Comparison of ENCODE assay signal across 19 cellular contexts in the genomic region with DNA sequence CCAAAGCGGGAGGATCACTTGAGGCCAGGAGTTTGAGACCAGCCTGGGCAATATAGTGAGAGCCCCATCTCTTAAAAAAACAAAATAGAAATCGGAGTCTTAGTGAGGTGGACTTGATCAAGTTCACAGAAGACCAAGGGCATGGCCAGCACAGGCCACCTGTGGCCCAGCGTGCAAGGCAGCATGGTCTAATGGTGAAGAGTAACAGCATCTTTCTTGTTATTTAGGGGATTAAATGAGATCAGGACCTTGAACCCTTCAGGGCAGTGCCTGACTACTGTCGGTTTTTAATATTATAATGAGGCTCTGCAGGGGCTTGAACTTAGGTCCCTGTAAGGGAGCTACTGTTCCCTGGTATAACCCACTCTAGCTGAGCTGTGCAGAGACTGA. TPM values are rescaled to one million over a fixed set of nuclear protein-coding genes. Genes with fewer than 3 reads are reported as not detected.
DNase-seq lines count a peak whose midpoint lies in the region; ATAC-seq and TF ChIP-seq lines count a peak whose summit lies in the region.
"Had no signal": no experiment of that assay in that cellular context is flagged by ENCODE, and none has a peak within 500 bp of the region (broad histone marks: within the 10 kb centered on the region; RNA-seq: fewer than 3 reads in every experiment).

No MANE protein-coding gene starts in this region.

- H3K79me2 ChIP-seq in SK-N-SH (ENCODE audit: insufficient read depth) = no peaks in the 10 kb centered on the region

- peaks cover 1% of the 10 kb centered on the region; the same call in 1 of the 2 replicates for H3K4me1 ChIP-seq in IMR-90 (ENCODE audit: control insufficient read depth, insufficient read depth, low read length)
- peaks cover 60 to 100% (median 95%) of the 10 kb centered on the region in 6 donors for H3K4me1 ChIP-seq in spleen
- peaks cover 0 to 3% of the 10 kb centered on the region in 2 experiments; a peak in 2 of 4 replicates for H3K4me1 ChIP-seq in SK-N-SH (ENCODE audit: control insufficient read depth in 1 of 2, insufficient read depth in 2 of 2, low read depth in 1 of 2, low read length in 1 of 2)

- intact Hi-C loops in activated CD4-positive, alpha-beta T cell treated with anti-CD3 and anti-CD28 coated beads, Interleukin-2, amount 10 ng/mL, durations not matched to agents 24 days and 14 days (cut with micrococcal nuclease) = loop anchor here (2.0 kb wide), 1 partner anchor 17 kb away; no protein-coding TSS in a partner anchor
- intact Hi-C loops in IMR-90 (cut with micrococcal nuclease) = no loop called here
- intact Hi-C loops in spleen (cut with DNase I; ENCODE audit: low total_unique reads) = no loop called here

- H3K18ac ChIP-seq in IMR-90 (ENCODE audit: low read depth, low read length) = no peak overlapping the region

- whole genome bisulfite sequencing in IMR-90 (ENCODE audit: extremely low coverage in 2 of 2, insufficient read length in 1 of 2), 2 experiments = 70% methylated on average over 2 of the region's 4 CpGs; no CpG with 5 or more reads in 1 of the 2 experiments
- WGBS in spleen, 5 donors = 80 to 92% (median 91%) methylated on average over 4 of the region's 4 CpGs
- 71% methylated on average over 4 of the region's 4 CpGs for WGBS in SK-N-SH (ENCODE audit: low lambda C conversion rate)

- TF ChIP-seq RAD21 in IMR-90 (IDR thresholded peaks at IDR 0.05; ENCODE audit: low read length) (no peak), SK-N-SH (IDR thresholded peaks at IDR 0.05; ENCODE audit: low read length) (no peak)

- H3K9ac ChIP-seq in IMR-90 (ENCODE audit: low read depth, low read length) = no peak overlapping the region
- H3K9ac ChIP-seq in SK-N-SH = no peak overlapping the region

- H3K4me3 ChIP-seq in IMR-90 (ENCODE audit: insufficient read depth, low read depth, low read length) (no peak overlapping the region), spleen (peak overlapping the region in 1 of 8 donors; percentile 22), SK-N-SH (ENCODE audit: low read depth in 2 of 2, low read length in 1 of 2) (no peak overlapping the region)

- H4K20me1 ChIP-seq in IMR-90 (ENCODE audit: insufficient read depth, low read length) (peaks cover 2% of the 10 kb centered on the region; the same call in 1 of the 2 replicates), SK-N-SH (ENCODE audit: insufficient read depth) (no peaks in the 10 kb centered on the region)

- H2AK9ac ChIP-seq in IMR-90 (replicated peaks; ENCODE audit: low read depth, low read length, poor library complexity) = no peak overlapping the region

- no peaks in the 10 kb centered on the region for H3K27me3 Mint-ChIP-seq in activated CD4-positive, alpha-beta T cell treated with anti-CD3 and anti-CD28 coated beads, Interleukin-2, amount 10 ng/mL, durations not matched to agents 24 days and 14 days
- H3K27me3 Mint-ChIP-seq in activated naive CD8-positive, alpha-beta T cell treated with anti-CD3 and anti-CD28 coated beads for 36 hours = no peaks in the 10 kb centered on the region

- 0 out of 2 replicates have a peak, but pooled peaks cover 5% of the 10 kb centered on the region for H3K9me1 ChIP-seq in IMR-90 (ENCODE audit: insufficient read depth, low read length)

- H3K9me3 ChIP-seq in IMR-90 (ENCODE audit: control insufficient read depth, insufficient read depth, low read length) (no peaks in the 10 kb centered on the region), spleen (no peaks in the 10 kb centered on the region), SK-N-SH (no peaks in the 10 kb centered on the region)

- no peak for DNase-seq in activated CD4-positive, alpha-beta T cell treated with anti-CD3 and anti-CD28 coated beads, Interleukin-2, amount 10 ng/mL, durations not matched to agents 24 days and 14 days
- no peak for DNase-seq in activated CD4-positive, alpha-beta T cell treated with anti-CD3 and anti-CD28 coated beads, Interleukin-2, amount 50 U/mL, for 1 hour
- no peak for DNase-seq in IMR-90
- DNase-seq in activated naive CD8-positive, alpha-beta T cell treated with anti-CD3 and anti-CD28 coated beads for 36 hours = no peak
- no peak for DNase-seq in spleen
- DNase-seq in SK-N-SH = no peak
- no peak for DNase-seq in HuH-7 (ENCODE audit: low spot score)
- DNase-seq: activated effector memory CD4-positive, alpha-beta T cell treated with Interleukin-2 at 50 U/mL for 16 hours; hypothalamus; kidney; mammary epithelial cell; NCI-H1436 treated with DMSO at 0.1 percent for 48 hours; NCI-H82; nephron progenitor cell; PC-3; small intestine; stimulated activated CD4-positive, alpha-beta T cell treated with anti-CD3 and anti-CD28 coated beads, Interleukin-4, amount 100 ng/mL, for 24 hours; T-helper 9 cell had no signal

- H3K27me3 ChIP-seq in IMR-90 (ENCODE audit: control insufficient read depth, insufficient read depth, low read length) (no peaks in the 10 kb centered on the region; the same call in 1 of the 2 replicates), spleen (replicated peaks in 1 of 7) (no peaks in the 10 kb centered on the region), SK-N-SH (ENCODE audit: insufficient read depth) (no peaks in the 10 kb centered on the region)

- no peak overlapping the region for H2BK120ac ChIP-seq in IMR-90 (ENCODE audit: low read depth, low read length)

- dilution Hi-C loops in IMR-90 (cut with HindIII; ENCODE audit: low sequenced_read_pairs, unreplicated experiment) = no loop called here

- H3K36me3 ChIP-seq in IMR-90 (ENCODE audit: control insufficient read depth, insufficient read depth, low read length) = no peaks in the 10 kb centered on the region
- H3K36me3 ChIP-seq in spleen = peaks cover 0 to 64% (median 16%) of the 10 kb centered on the region in 6 donors
- H3K36me3 ChIP-seq in SK-N-SH (replicated peaks in 1 of 2; ENCODE audit: control insufficient read depth in 1 of 2, insufficient read depth in 2 of 2, low read length in 1 of 2) = no peaks in the 10 kb centered on the region

- H3K4me2 ChIP-seq in IMR-90 (ENCODE audit: low read depth, low read length) = no peak overlapping the region
- H3K4me2 ChIP-seq in SK-N-SH = no peak overlapping the region

- POLR2A ChIA-PET in IMR-90 (lab: Charles Lee; ENCODE audit: unreplicated experiment) (no interaction called here), SK-N-SH (lab: Yijun Ruan, JAX) (no interaction called here)

- no peak for TF ChIP-seq EP300 in SK-N-SH (IDR thresholded peaks at IDR 0.05; ENCODE audit: borderline replicate concordance in 1 of 2, low read depth in 1 of 2, low read length in 1 of 2)

- H2BK15ac ChIP-seq in IMR-90 (ENCODE audit: low read depth, low read length) = no peak overlapping the region

- H2AFZ ChIP-seq in IMR-90 (replicated peaks; ENCODE audit: low read length, poor library complexity) (peak overlapping the region; percentile 9), SK-N-SH (ENCODE audit: low read depth) (no peak overlapping the region)

- H4K91ac ChIP-seq in IMR-90 (ENCODE audit: insufficient read depth, low read depth, low read length) = no peak overlapping the region

- no peaks in the 10 kb centered on the region for H3K9me2 ChIP-seq in SK-N-SH

- H3K79me1 ChIP-seq in IMR-90 (ENCODE audit: low read depth in 1 of 2, low read length in 2 of 2) = no peaks in the 10 kb centered on the region

- H3K4ac ChIP-seq in IMR-90 (ENCODE audit: low read depth, low read length) = no peak overlapping the region

- no peak overlapping the region for H3K14ac ChIP-seq in IMR-90 (replicated peaks; ENCODE audit: low read depth, low read length)

- H3F3A ChIP-seq in SK-N-SH (replicated peaks; ENCODE audit: insufficient read depth) = no peaks in the 10 kb centered on the region

- no peak for ATAC-seq in IMR-90 (ENCODE audit: low read depth)
- no peak for ATAC-seq in HG02571 (IDR thresholded peaks at IDR 0.05; ENCODE audit: unreplicated experiment)
- ATAC-seq: PC-3 had no signal

- no peaks in the 10 kb centered on the region for H3K9me3 Mint-ChIP-seq in activated CD4-positive, alpha-beta T cell treated with anti-CD3 and anti-CD28 coated beads, Interleukin-2, amount 10 ng/mL, durations not matched to agents 24 days and 14 days
- no peaks in the 10 kb centered on the region for H3K9me3 Mint-ChIP-seq in activated naive CD8-positive, alpha-beta T cell treated with anti-CD3 and anti-CD28 coated beads for 36 hours
- H3K9me3 Mint-ChIP-seq: nephron progenitor cell had no signal

- H4K5ac ChIP-seq in IMR-90 (ENCODE audit: low read depth, low read length) = no peak overlapping the region

- peak overlapping the region; percentile 52 for H3K4me3 Mint-ChIP-seq in activated CD4-positive, alpha-beta T cell treated with anti-CD3 and anti-CD28 coated beads, Interleukin-2, amount 10 ng/mL, durations not matched to agents 24 days and 14 days
- H3K4me3 Mint-ChIP-seq in activated naive CD8-positive, alpha-beta T cell treated with anti-CD3 and anti-CD28 coated beads for 36 hours = peak overlapping the region; percentile 2
- H3K4me3 Mint-ChIP-seq: nephron progenitor cell had no signal

- TF ChIP-seq CTCF in IMR-90 (conservative IDR thresholded peaks at IDR 0.05; ENCODE audit: low read depth, low read length) = no peak
- no peak for TF ChIP-seq CTCF in spleen (IDR thresholded peaks at IDR 0.05 in 8 of 11, conservative IDR thresholded peaks at IDR 0.05 in 3 of 11)
- no peak for TF ChIP-seq CTCF in SK-N-SH (IDR thresholded peaks at IDR 0.05)

- no TSS peak for BruUV-seq in IMR-90 (replicated peaks; lab: Mats Ljungman, UMichigan)

- H4K8ac ChIP-seq in IMR-90 (ENCODE audit: low read depth in 2 of 2, low read length in 2 of 2) = no peak overlapping the region

- CTCF ChIA-PET in IMR-90 (lab: Yijun Ruan, JAX) = interaction anchor here (0.9 kb wide), 1 partner anchor 12 kb away, joined by 3 read pairs; no protein-coding TSS in a partner anchor
- CTCF ChIA-PET in SK-N-SH (lab: Yijun Ruan, JAX) = interaction anchor here (1.8 to 3.2 kb wide), 2 partner anchors 10 to 84 kb away, joined by 8 to 17 read pairs; no protein-coding TSS in a partner anchor

- H2AK5ac ChIP-seq in IMR-90 (ENCODE audit: low read depth, low read length) = no peak overlapping the region

- H3K27ac ChIP-seq in IMR-90 (ENCODE audit: insufficient read depth, low read length) (no peak overlapping the region), spleen (peak overlapping the region; percentile 84 to 98 (median 95)), SK-N-SH (ENCODE audit: low read depth in 2 of 2, low read length in 1 of 2) (no peak overlapping the region)

- H3K56ac ChIP-seq in IMR-90 (ENCODE audit: extremely low read depth, insufficient read depth, low read length) = no peak overlapping the region

- H2BK5ac ChIP-seq in IMR-90 (ENCODE audit: low read depth, low read length, poor library complexity, severe bottlenecking) = no peak overlapping the region

- in situ Hi-C loops in IMR-90 (cut with MboI; ENCODE audit: low sequenced_read_pairs) = no loop called here

- H3K23ac ChIP-seq in IMR-90 (ENCODE audit: low read depth, low read length) = no peak overlapping the region

- H3K4me1 Mint-ChIP-seq in activated CD4-positive, alpha-beta T cell treated with anti-CD3 and anti-CD28 coated beads, Interleukin-2, amount 10 ng/mL, durations not matched to agents 24 days and 14 days = peaks cover 93% of the 10 kb centered on the region
- peaks cover 94% of the 10 kb centered on the region for H3K4me1 Mint-ChIP-seq in activated naive CD8-positive, alpha-beta T cell treated with anti-CD3 and anti-CD28 coated beads for 36 hours

- no peak overlapping the region for H2BK20ac ChIP-seq in IMR-90 (ENCODE audit: low read depth, low read length)

- H3K36me3 Mint-ChIP-seq in activated CD4-positive, alpha-beta T cell treated with anti-CD3 and anti-CD28 coated beads, Interleukin-2, amount 10 ng/mL, durations not matched to agents 24 days and 14 days (ENCODE audit: low read depth) = peaks cover 70% of the 10 kb centered on the region
- H3K36me3 Mint-ChIP-seq in activated naive CD8-positive, alpha-beta T cell treated with anti-CD3 and anti-CD28 coated beads for 36 hours = peaks cover 86% of the 10 kb centered on the region

- TF ChIP-seq POLR2A in IMR-90 (IDR thresholded peaks at IDR 0.05; ENCODE audit: low read depth, low read length) = no peak
- no peak for TF ChIP-seq POLR2A in spleen (IDR thresholded peaks at IDR 0.05)

- peak overlapping the region; percentile 100 for H3K27ac Mint-ChIP-seq in activated CD4-positive, alpha-beta T cell treated with anti-CD3 and anti-CD28 coated beads, Interleukin-2, amount 10 ng/mL, durations not matched to agents 24 days and 14 days
- H3K27ac Mint-ChIP-seq in activated naive CD8-positive, alpha-beta T cell treated with anti-CD3 and anti-CD28 coated beads for 36 hours = peak overlapping the region; percentile 99
- H3K27ac Mint-ChIP-seq: nephron progenitor cell had no signal

RNA-seq across cellular contexts. Expression of a gene that starts 38.5 kb away (rescaled TPM):
- total RNA-seq in activated CD4-positive, alpha-beta T cell treated with anti-CD3 and anti-CD28 coated beads, Interleukin-2, amount 10 ng/mL, durations not matched to agents 24 days and 14 days = 86.6 and 89.4 TPM in 2 replicates
- 51.7 and 69.4 TPM in 2 replicates for total RNA-seq in IMR-90 (2012; rRNA removed)
- 58.7 and 64.3 TPM in 2 replicates for polyA plus RNA-seq in IMR-90 (2012; rRNA removed)
- 39.4 and 47.6 TPM in 2 replicates for polyA plus RNA-seq in IMR-90 (2012; cell fraction: cytosol; rRNA removed)
- 35.3 and 72.9 TPM in 2 replicates for polyA plus RNA-seq in IMR-90 (2012; cell fraction: nucleus; rRNA removed; ENCODE audit: low replicate concordance)
- 100 to 1,000 TPM; 112 to 113 TPM for total RNA-seq in activated naive CD8-positive, alpha-beta T cell treated with anti-CD3 and anti-CD28 coated beads for 36 hours
- 10 to 100 TPM; 38.7 to 48.6 (median 43.0) TPM for total RNA-seq in spleen
- polyA plus RNA-seq in spleen = 10 to 100 TPM; 41.8 to 51.6 (median 50.0) TPM
- polyA plus RNA-seq in SK-N-SH (2012; rRNA removed) = 59.5 and 83.2 TPM in 2 replicates
- polyA plus RNA-seq in SK-N-SH (2012; cell fraction: cytosol; rRNA removed) = 55.4 and 68.8 TPM in 2 replicates
- 77.6 and 111 TPM in 2 replicates for polyA plus RNA-seq in SK-N-SH (2012; cell fraction: nucleus; rRNA removed)

Comparison
In these comparisons a context has a peak if more than half of its experiments do, and no peak if none do; other contexts are left out.
1. H3K27ac ChIP-seq: peak in spleen (8 of 8); none in IMR-90 (single experiment) and SK-N-SH (0 of 2).